Comparison of ENCODE assay signal across 13 cellular contexts in the genomic region with DNA sequence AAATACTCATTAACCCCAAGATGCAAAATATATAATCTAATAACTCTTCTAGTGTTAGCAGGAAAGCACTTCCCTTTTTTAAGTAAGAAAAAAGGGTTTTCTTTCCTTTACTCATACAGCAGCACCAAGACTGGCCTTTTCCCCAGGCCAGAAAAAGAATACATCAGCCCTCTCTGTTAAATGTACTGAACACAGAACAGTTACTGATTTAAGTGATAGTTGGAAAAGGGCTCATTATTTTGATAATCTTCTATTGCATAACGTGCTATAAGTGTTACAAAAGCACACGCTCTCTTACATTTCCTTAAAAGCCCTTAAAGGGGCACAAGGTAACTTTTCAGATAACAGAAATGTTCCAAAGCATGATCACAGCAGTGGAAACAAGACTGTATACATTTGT.
A peak's percentile ranks its signal among the peaks of the same experiment; 100 is the strongest.
DNase-seq lines count a peak whose midpoint lies in the region; ATAC-seq and TF ChIP-seq lines count a peak whose summit lies in the region.
"Had no signal": no experiment of that assay in that cellular context is flagged by ENCODE, and none has a peak within 500 bp of the region (broad histone marks: within the 10 kb centered on the region; RNA-seq: fewer than 3 reads in every experiment).

No MANE protein-coding gene starts in this region.

- DNase-seq in NOMO-1 (lab: John Stamatoyannopoulos, UW; ENCODE audit: unreplicated experiment in 2 of 2) = peak; percentile 70 to 94
- peak in 1 of 2 donors; percentile 58 for DNase-seq in cardiac muscle cell (ENCODE audit: low read depth in 1 of 2, low spot score in 1 of 2)
- no peak for DNase-seq in DMS153 treated with DMSO at 0.1 percent for 48 hours (lab: John Stamatoyannopoulos, UW; ENCODE audit: unreplicated experiment)
- no peak for DNase-seq in stimulated activated naive CD4-positive, alpha-beta T cell treated with Interleukin-2 at 50 U/mL for 16 hours (lab: John Stamatoyannopoulos, UW)
- no peak for DNase-seq in iPS-NIHi11 (ENCODE audit: low spot score)
- no peak for DNase-seq in KG1 (lab: John Stamatoyannopoulos, UW)
- DNase-seq: activated naive CD4-positive, alpha-beta T cell treated with anti-CD3 and anti-CD28 coated beads, Interleukin-2, amount 10 ng/mL, durations not matched to agents 7 days and 5 days; NCI-H2227 treated with DMSO at 0.1 percent for 48 hours; PC-9 had no signal

- no peaks in the 10 kb centered on the region for H3K27me3 ChIP-seq in cardiac muscle cell

- peak overlapping the region; percentile 66 for H3K27ac ChIP-seq in cardiac muscle cell
- peak overlapping the region in 14 of 21 experiments; percentile 2 to 73 (median 43) for H3K27ac ChIP-seq in skin epidermis
- H3K27ac ChIP-seq: PC-9, prostate gland had no signal

- no peaks in the 10 kb centered on the region for H3K9me3 ChIP-seq in cardiac muscle cell (ENCODE audit: low read depth)
- H3K9me3 ChIP-seq: prostate gland had no signal

- TF ChIP-seq CTCF in cardiac muscle cell (IDR thresholded peaks at IDR 0.05; ENCODE audit: low read depth, low read length) = no peak

- H3K4me3 ChIP-seq in cardiac muscle cell (no peak overlapping the region), skin epidermis (no peak overlapping the region)
- H3K4me3 ChIP-seq: PC-9, prostate gland had no signal

- H3K36me3 ChIP-seq in cardiac muscle cell = no peaks in the 10 kb centered on the region
- H3K36me3 ChIP-seq: prostate gland had no signal

- ATAC-seq in GM19351 (IDR thresholded peaks at IDR 0.05; ENCODE audit: unreplicated experiment) = peak; percentile 14
- ATAC-seq: stimulated activated effector memory CD8-positive, alpha-beta T cell treated with anti-CD3 and anti-CD28 coated beads, Interleukin-12 subunit alpha, Interleukin-12 subunit beta, amount 100 ng/mL, for 72 hours had no signal

- H3K4me1 ChIP-seq in cardiac muscle cell (ENCODE audit: low read depth) = peaks cover 31% of the 10 kb centered on the region
- H3K4me1 ChIP-seq: prostate gland had no signal

Comparison
In these comparisons a context has a peak if more than half of its experiments do, and no peak if none do; other contexts are left out.
1. DNase-seq: peak in NOMO-1 (2 of 2); none in DMS153 treated with DMSO at 0.1 percent for 48 hours (single experiment), stimulated activated naive CD4-positive, alpha-beta T cell treated with Interleukin-2 at 50 U/mL for 16 hours (single experiment), iPS-NIHi11 (single experiment) and KG1 (single experiment).